1 cellular context compared by ENCODE assay signal in genomic region chr10:95485445-95485844, GRCh38.
TF ChIP-seq lines count a peak whose summit lies in the region.

No MANE protein-coding gene starts in this region.

TF ChIP-seq in HEK293, 187 proteins besides CTCF, POLR2A, EP300 and RAD21 (continued from another document):
- no peak for TF ChIP-seq ELK4 (IDR thresholded peaks at IDR 0.05; ENCODE audit: borderline replicate concordance, low read depth, low read length)
- TF ChIP-seq GLIS2 (tag by site-specific recombination; IDR thresholded peaks at IDR 0.05), result no peak
- TF ChIP-seq PRDM2 (tag by site-specific recombination; IDR thresholded peaks at IDR 0.05; ENCODE audit: borderline replicate concordance), result no peak
- TF ChIP-seq, protein P1, sequence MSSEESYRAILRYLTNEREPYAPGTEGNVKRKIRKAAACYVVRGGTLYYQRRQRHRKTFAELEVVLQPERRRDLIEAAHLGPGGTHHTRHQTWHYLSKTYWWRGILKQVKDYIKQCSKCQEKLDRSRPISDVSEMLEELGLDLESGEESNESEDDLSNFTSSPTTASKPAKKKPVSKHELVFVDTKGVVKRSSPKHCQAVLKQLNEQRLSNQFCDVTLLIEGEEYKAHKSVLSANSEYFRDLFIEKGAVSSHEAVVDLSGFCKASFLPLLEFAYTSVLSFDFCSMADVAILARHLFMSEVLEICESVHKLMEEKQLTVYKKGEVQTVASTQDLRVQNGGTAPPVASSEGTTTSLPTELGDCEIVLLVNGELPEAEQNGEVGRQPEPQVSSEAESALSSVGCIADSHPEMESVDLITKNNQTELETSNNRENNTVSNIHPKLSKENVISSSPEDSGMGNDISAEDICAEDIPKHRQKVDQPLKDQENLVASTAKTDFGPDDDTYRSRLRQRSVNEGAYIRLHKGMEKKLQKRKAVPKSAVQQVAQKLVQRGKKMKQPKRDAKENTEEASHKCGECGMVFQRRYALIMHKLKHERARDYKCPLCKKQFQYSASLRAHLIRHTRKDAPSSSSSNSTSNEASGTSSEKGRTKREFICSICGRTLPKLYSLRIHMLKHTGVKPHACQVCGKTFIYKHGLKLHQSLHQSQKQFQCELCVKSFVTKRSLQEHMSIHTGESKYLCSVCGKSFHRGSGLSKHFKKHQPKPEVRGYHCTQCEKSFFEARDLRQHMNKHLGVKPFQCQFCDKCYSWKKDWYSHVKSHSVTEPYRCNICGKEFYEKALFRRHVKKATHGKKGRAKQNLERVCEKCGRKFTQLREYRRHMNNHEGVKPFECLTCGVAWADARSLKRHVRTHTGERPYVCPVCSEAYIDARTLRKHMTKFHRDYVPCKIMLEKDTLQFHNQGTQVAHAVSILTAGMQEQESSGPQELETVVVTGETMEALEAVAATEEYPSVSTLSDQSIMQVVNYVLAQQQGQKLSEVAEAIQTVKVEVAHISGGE (tag by site-specific recombination; conservative IDR thresholded peaks at IDR 0.05; ENCODE audit: low read depth), result no peak
- TF ChIP-seq HOXC10 (CRISPR knock-in tag; IDR thresholded peaks at IDR 0.05), result no peak
- no peak for TF ChIP-seq ZBTB6 (tag by site-specific recombination; IDR thresholded peaks at IDR 0.05)
- TF ChIP-seq ZNF10 (tag by site-specific recombination; IDR thresholded peaks at IDR 0.05), result 0 out of 2 replicates have a peak, but pooled peaks have one; percentile 20
- TF ChIP-seq BCL11B (tag by site-specific recombination; IDR thresholded peaks at IDR 0.05; ENCODE audit: low read depth), result no peak
- TF ChIP-seq ZNF777 (tag by site-specific recombination; IDR thresholded peaks at IDR 0.05; ENCODE audit: borderline replicate concordance), result no peak
- TF ChIP-seq ZNF555 (tag by site-specific recombination; conservative IDR thresholded peaks at IDR 0.05), result no peak
- no peak for TF ChIP-seq ZNF560 (tag by site-specific recombination; IDR thresholded peaks at IDR 0.05; ENCODE audit: borderline replicate concordance)
- TF ChIP-seq ZNF629 (tag by site-specific recombination; IDR thresholded peaks at IDR 0.05), result peak; percentile 34; the same call in 1 of the 2 replicates
- no peak for TF ChIP-seq ZNF624 (tag by site-specific recombination; IDR thresholded peaks at IDR 0.05)
- TF ChIP-seq, protein P2, sequence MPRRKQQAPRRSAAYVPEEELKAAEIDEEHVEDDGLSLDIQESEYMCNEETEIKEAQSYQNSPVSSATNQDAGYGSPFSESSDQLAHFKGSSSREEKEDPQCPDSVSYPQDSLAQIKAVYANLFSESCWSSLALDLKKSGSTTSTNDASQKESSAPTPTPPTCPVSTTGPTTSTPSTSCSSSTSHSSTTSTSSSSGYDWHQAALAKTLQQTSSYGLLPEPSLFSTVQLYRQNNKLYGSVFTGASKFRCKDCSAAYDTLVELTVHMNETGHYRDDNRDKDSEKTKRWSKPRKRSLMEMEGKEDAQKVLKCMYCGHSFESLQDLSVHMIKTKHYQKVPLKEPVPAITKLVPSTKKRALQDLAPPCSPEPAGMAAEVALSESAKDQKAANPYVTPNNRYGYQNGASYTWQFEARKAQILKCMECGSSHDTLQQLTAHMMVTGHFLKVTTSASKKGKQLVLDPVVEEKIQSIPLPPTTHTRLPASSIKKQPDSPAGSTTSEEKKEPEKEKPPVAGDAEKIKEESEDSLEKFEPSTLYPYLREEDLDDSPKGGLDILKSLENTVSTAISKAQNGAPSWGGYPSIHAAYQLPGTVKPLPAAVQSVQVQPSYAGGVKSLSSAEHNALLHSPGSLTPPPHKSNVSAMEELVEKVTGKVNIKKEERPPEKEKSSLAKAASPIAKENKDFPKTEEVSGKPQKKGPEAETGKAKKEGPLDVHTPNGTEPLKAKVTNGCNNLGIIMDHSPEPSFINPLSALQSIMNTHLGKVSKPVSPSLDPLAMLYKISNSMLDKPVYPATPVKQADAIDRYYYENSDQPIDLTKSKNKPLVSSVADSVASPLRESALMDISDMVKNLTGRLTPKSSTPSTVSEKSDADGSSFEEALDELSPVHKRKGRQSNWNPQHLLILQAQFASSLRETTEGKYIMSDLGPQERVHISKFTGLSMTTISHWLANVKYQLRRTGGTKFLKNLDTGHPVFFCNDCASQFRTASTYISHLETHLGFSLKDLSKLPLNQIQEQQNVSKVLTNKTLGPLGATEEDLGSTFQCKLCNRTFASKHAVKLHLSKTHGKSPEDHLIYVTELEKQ (tag by site-specific recombination; IDR thresholded peaks at IDR 0.05; ENCODE audit: borderline replicate concordance), result no peak
- no peak for TF ChIP-seq ZBTB48 (tag by site-specific recombination; IDR thresholded peaks at IDR 0.05)
- TF ChIP-seq PRDM1 (tag by site-specific recombination; IDR thresholded peaks at IDR 0.05), result peak; percentile 76
- no peak for TF ChIP-seq ZNF677 (tag by site-specific recombination; IDR thresholded peaks at IDR 0.05)
- no peak for TF ChIP-seq OVOL3 (tag by site-specific recombination; IDR thresholded peaks at IDR 0.05)
- no peak for TF ChIP-seq ZNF324 (tag by site-specific recombination; IDR thresholded peaks at IDR 0.05)
- TF ChIP-seq ZNF19 (tag by site-specific recombination; IDR thresholded peaks at IDR 0.05; ENCODE audit: low read depth), result no peak
- TF ChIP-seq ZNF335 (tag by site-specific recombination; conservative IDR thresholded peaks at IDR 0.05), result no peak; the same call in 1 of the 2 replicates
TF ChIP-seq in HEK293: peak in this region for 6.
